ENCODE assay signal across 8 cellular contexts in genomic region chrX:45322382-45322781, GRCh38.
DNase-seq lines count a peak whose midpoint lies in the region; ATAC-seq and TF ChIP-seq lines count a peak whose summit lies in the region.

No MANE protein-coding gene starts in this region.

- no peaks in the 10 kb centered on the region for H3K4me1 Mint-ChIP-seq in stimulated activated effector memory CD8-positive, alpha-beta T cell treated with anti-CD3 and anti-CD28 coated beads, Interleukin-12 subunit alpha, Interleukin-12 subunit beta, amount 100 ng/mL, for 72 hours

- H3K4me3 Mint-ChIP-seq in stimulated activated effector memory CD8-positive, alpha-beta T cell treated with anti-CD3 and anti-CD28 coated beads, Interleukin-12 subunit alpha, Interleukin-12 subunit beta, amount 100 ng/mL, for 72 hours = no peak overlapping the region

- H3K9me3 Mint-ChIP-seq in stimulated activated effector memory CD8-positive, alpha-beta T cell treated with anti-CD3 and anti-CD28 coated beads, Interleukin-12 subunit alpha, Interleukin-12 subunit beta, amount 100 ng/mL, for 72 hours = no peaks in the 10 kb centered on the region

- H3K36me3 ChIP-seq in left lung = no peaks in the 10 kb centered on the region

- intact Hi-C loops in left lung (cut with DNase I) = no loop called here

- H3K27ac Mint-ChIP-seq in stimulated activated effector memory CD8-positive, alpha-beta T cell treated with anti-CD3 and anti-CD28 coated beads, Interleukin-12 subunit alpha, Interleukin-12 subunit beta, amount 100 ng/mL, for 72 hours = no peak overlapping the region

- no peaks in the 10 kb centered on the region for H3K27me3 ChIP-seq in left lung

- H3K9me3 ChIP-seq in left lung = no peaks in the 10 kb centered on the region

- no peaks in the 10 kb centered on the region for H3K4me1 ChIP-seq in left lung

- no peak for DNase-seq in GM10266 (ENCODE audit: extremely low spot score)
- peak; percentile 23 for DNase-seq in MV-4-11 (lab: John Stamatoyannopoulos, UW)
- peak; percentile 10 for DNase-seq in cerebellar cortex (ENCODE audit: low spot score)
- DNase-seq in left lung = no peak
- no peak for DNase-seq in stimulated activated effector memory CD8-positive, alpha-beta T cell treated with anti-CD3 and anti-CD28 coated beads, Interleukin-12 subunit alpha, Interleukin-12 subunit beta, amount 100 ng/mL, for 72 hours (ENCODE audit: low spot score in 2 of 2)
- DNase-seq in NCI-H510A treated with DMSO at 0.1 percent for 48 hours (lab: John Stamatoyannopoulos, UW) = no peak

- no peak overlapping the region for H3K4me3 ChIP-seq in left lung

- no peaks in the 10 kb centered on the region for H3K36me3 Mint-ChIP-seq in stimulated activated effector memory CD8-positive, alpha-beta T cell treated with anti-CD3 and anti-CD28 coated beads, Interleukin-12 subunit alpha, Interleukin-12 subunit beta, amount 100 ng/mL, for 72 hours

- ATAC-seq in left lung (peak; percentile 84), GM19324 (IDR thresholded peaks at IDR 0.05; ENCODE audit: low FRiP score, unreplicated experiment) (no peak), HG02588 (IDR thresholded peaks at IDR 0.05; ENCODE audit: unreplicated experiment) (no peak)
- no peak for ATAC-seq in stimulated activated effector memory CD8-positive, alpha-beta T cell treated with anti-CD3 and anti-CD28 coated beads, Interleukin-12 subunit alpha, Interleukin-12 subunit beta, amount 100 ng/mL, for 72 hours

- TF ChIP-seq CTCF in GM10266 (IDR thresholded peaks at IDR 0.05; ENCODE audit: control insufficient read depth, insufficient read depth, low read depth, missing control alignments) (peak; percentile 19), left lung (IDR thresholded peaks at IDR 0.05) (peak; percentile 21 to 22)

- no peak overlapping the region for H3K27ac ChIP-seq in left lung

Comparison
In these comparisons a context has a peak if more than half of its experiments do, and no peak if none do; other contexts are left out.
1. DNase-seq: peak in MV-4-11 (single experiment) and cerebellar cortex (single experiment); none in GM10266 (single experiment), left lung (0 of 2), stimulated activated effector memory CD8-positive, alpha-beta T cell treated with anti-CD3 and anti-CD28 coated beads, Interleukin-12 subunit alpha, Interleukin-12 subunit beta, amount 100 ng/mL, for 72 hours (0 of 2) and NCI-H510A treated with DMSO at 0.1 percent for 48 hours (single experiment).